Comparison of ENCODE assay signal across 8 cellular contexts in genomic region chr17:66426397-66427033, GRCh38.
A peak's percentile ranks its signal among the peaks of the same experiment; 100 is the strongest.
DNase-seq lines count a peak whose midpoint lies in the region; ATAC-seq and TF ChIP-seq lines count a peak whose summit lies in the region.

No MANE protein-coding gene starts in this region.

- no peak overlapping the region for H3K27ac ChIP-seq in CD4-positive, alpha-beta memory T cell (ENCODE audit: low read depth, low read length)

- H3K36me3 Mint-ChIP-seq in CD4-positive, alpha-beta memory T cell: peaks cover 0 to 2% of the 10 kb centered on the region in 2 donors
- peaks cover 5% of the 10 kb centered on the region for H3K36me3 Mint-ChIP-seq in activated CD4-positive, alpha-beta memory T cell treated with anti-CD3 and anti-CD28 coated beads for 36 hours

- no peak for ATAC-seq in HG02642 (IDR thresholded peaks at IDR 0.05; ENCODE audit: poor library complexity, unreplicated experiment)

- H3K4me1 Mint-ChIP-seq in CD4-positive, alpha-beta memory T cell: peaks cover 38 to 83% (median 60%) of the 10 kb centered on the region in 4 donors
- H3K4me1 Mint-ChIP-seq in activated CD4-positive, alpha-beta memory T cell treated with anti-CD3 and anti-CD28 coated beads for 36 hours (ENCODE audit: low read depth): peaks cover 75% of the 10 kb centered on the region

- no peak overlapping the region for H3K4me3 ChIP-seq in CD4-positive, alpha-beta memory T cell (ENCODE audit: low read length in 2 of 2)
- no peak overlapping the region for H3K4me3 ChIP-seq in foreskin fibroblast (ENCODE audit: low read depth in 1 of 2, low read length in 2 of 2)

- TF ChIP-seq CTCF in foreskin fibroblast (IDR thresholded peaks at IDR 0.05; ENCODE audit: low read depth, low read length): no peak

- H3K27me3 Mint-ChIP-seq in CD4-positive, alpha-beta memory T cell: no peaks in the 10 kb centered on the region
- no peaks in the 10 kb centered on the region for H3K27me3 Mint-ChIP-seq in activated CD4-positive, alpha-beta memory T cell treated with anti-CD3 and anti-CD28 coated beads for 36 hours

- no peaks in the 10 kb centered on the region for H3K9me3 Mint-ChIP-seq in CD4-positive, alpha-beta memory T cell
- H3K9me3 Mint-ChIP-seq in activated CD4-positive, alpha-beta memory T cell treated with anti-CD3 and anti-CD28 coated beads for 36 hours: no peaks in the 10 kb centered on the region

- H3K4me1 ChIP-seq in CD4-positive, alpha-beta memory T cell (ENCODE audit: insufficient read depth, low read length): peaks cover 17% of the 10 kb centered on the region

- H3K36me3 ChIP-seq in CD4-positive, alpha-beta memory T cell (ENCODE audit: insufficient read depth, low read length): no peaks in the 10 kb centered on the region

- intact Hi-C loops in CD4-positive, alpha-beta memory T cell (cut with micrococcal nuclease): loop anchor here (1.0 to 10.0 kb wide), 7 partner anchors 124 to 481 kb away; partner anchors contain the start of gene PRKCA
- intact Hi-C loops in activated CD4-positive, alpha-beta memory T cell treated with anti-CD3 and anti-CD28 coated beads for 36 hours (cut with micrococcal nuclease): loop anchor here (1.0 to 5.0 kb wide), 3 partner anchors 140 to 224 kb away; no protein-coding TSS in a partner anchor

- CTCF ChIA-PET in CD4-positive, alpha-beta memory T cell (lab: Charles Lee; ENCODE audit: partially characterized antibody): interaction anchor here (0.6 to 2.1 kb wide), 12 partner anchors 14 to 226 kb away, joined by 3 to 12 read pairs (median 3); no protein-coding TSS in a partner anchor
- CTCF ChIA-PET in activated CD4-positive, alpha-beta memory T cell treated with anti-CD3 and anti-CD28 coated beads for 36 hours (lab: Charles Lee): interaction anchor here (0.6 to 1.6 kb wide), 10 partner anchors 8 to 236 kb away, joined by 3 to 6 read pairs (median 3); no protein-coding TSS in a partner anchor

- no peaks in the 10 kb centered on the region for H3K9me3 ChIP-seq in CD4-positive, alpha-beta memory T cell (ENCODE audit: control insufficient read depth in 1 of 2, low read length in 2 of 2)

- DNase-seq in CD4-positive, alpha-beta memory T cell: peak; percentile 59 to 68 (median 62)
- peak; percentile 16 for DNase-seq in HK-2 (ENCODE audit: unreplicated experiment)
- peak; percentile 58 for DNase-seq in activated CD4-positive, alpha-beta memory T cell treated with anti-CD3 and anti-CD28 coated beads for 36 hours
- DNase-seq in iPS DF 4.7 (ENCODE audit: extremely low read depth, low spot score): peak; percentile 30
- DNase-seq in foreskin fibroblast: no peak
- no peak for DNase-seq in NCI-H774 (lab: John Stamatoyannopoulos, UW)
- no peak for DNase-seq in NCI-H187 (lab: John Stamatoyannopoulos, UW)

- H3K27ac Mint-ChIP-seq in CD4-positive, alpha-beta memory T cell: peak overlapping the region; percentile 45 to 91 (median 87)
- peak overlapping the region; percentile 64 for H3K27ac Mint-ChIP-seq in activated CD4-positive, alpha-beta memory T cell treated with anti-CD3 and anti-CD28 coated beads for 36 hours

- H3K27me3 ChIP-seq in CD4-positive, alpha-beta memory T cell (ENCODE audit: insufficient read depth, low read length): no peaks in the 10 kb centered on the region

- POLR2A ChIA-PET in CD4-positive, alpha-beta memory T cell (lab: Charles Lee; ENCODE audit: partially characterized antibody): interaction anchor here (0.9 to 1.1 kb wide), 4 partner anchors 91 to 176 kb away, joined by 3 to 4 read pairs (median 3); no protein-coding TSS in a partner anchor
- POLR2A ChIA-PET in activated CD4-positive, alpha-beta memory T cell treated with anti-CD3 and anti-CD28 coated beads for 36 hours (lab: Charles Lee): no interaction called here

- H3K4me3 Mint-ChIP-seq in CD4-positive, alpha-beta memory T cell: peak overlapping the region; percentile 45 to 86 (median 64)
- H3K4me3 Mint-ChIP-seq in activated CD4-positive, alpha-beta memory T cell treated with anti-CD3 and anti-CD28 coated beads for 36 hours: peak overlapping the region; percentile 14

Comparison
In these comparisons a context has a peak if more than half of its experiments do, and no peak if none do; other contexts are left out.
1. DNase-seq: peak in CD4-positive, alpha-beta memory T cell (5 of 5), HK-2 (single experiment), activated CD4-positive, alpha-beta memory T cell treated with anti-CD3 and anti-CD28 coated beads for 36 hours (single experiment) and iPS DF 4.7 (single experiment); none in foreskin fibroblast (0 of 2), NCI-H774 (single experiment) and NCI-H187 (0 of 2).